In genomic region chr14:50831704-50832130, GRCh38 we compare ENCODE assay signal across 9 cellular contexts. TPM values are rescaled to one million over a fixed set of nuclear protein-coding genes. Genes with fewer than 3 reads are reported as not detected.
DNase-seq lines count a peak whose midpoint lies in the region; ATAC-seq and TF ChIP-seq lines count a peak whose summit lies in the region.
"Had no signal": no experiment of that assay in that cellular context is flagged by ENCODE, and none has a peak within 500 bp of the region (broad histone marks: within the 10 kb centered on the region; RNA-seq: fewer than 3 reads in every experiment).

No MANE protein-coding gene starts in this region.

- H3K36me3 Mint-ChIP-seq in Caco-2 (ENCODE audit: insufficient read depth, unreplicated experiment), result no peaks in the 10 kb centered on the region
- H3K36me3 Mint-ChIP-seq in naive thymus-derived CD8-positive, alpha-beta T cell, result peaks cover 0 to 3% (median 0%) of the 10 kb centered on the region in 3 donors

- ATAC-seq in naive thymus-derived CD8-positive, alpha-beta T cell, result no peak
- no peak for ATAC-seq in HG03439 (IDR thresholded peaks at IDR 0.05; ENCODE audit: unreplicated experiment)
- ATAC-seq in GM19395 (IDR thresholded peaks at IDR 0.05; ENCODE audit: unreplicated experiment), result no peak
- no peak for ATAC-seq in GM18505 (IDR thresholded peaks at IDR 0.05; ENCODE audit: unreplicated experiment)

- peak overlapping the region; percentile 56 to 75 for H3K9ac ChIP-seq in duodenal mucosa (ENCODE audit: low read depth in 1 of 2, low read length in 2 of 2)

- DNase-seq in Caco-2, result no peak
- peak; percentile 59 for DNase-seq in NCI-H526 treated with DMSO at 0.1 percent for 48 hours (lab: John Stamatoyannopoulos, UW)
- no peak for DNase-seq in naive thymus-derived CD8-positive, alpha-beta T cell
- DNase-seq in NCI-H1048 (lab: John Stamatoyannopoulos, UW), result no peak

- TF ChIP-seq POLR2A in GM18505 (IDR thresholded peaks at IDR 0.05; ENCODE audit: borderline replicate concordance, extremely low read depth, insufficient read depth, insufficient read length), result no peak

- H3K9me3 ChIP-seq in Caco-2, result no peaks in the 10 kb centered on the region
- H3K9me3 ChIP-seq in duodenal mucosa (ENCODE audit: control insufficient read depth in 1 of 2, low read length in 2 of 2), result no peaks in the 10 kb centered on the region

- H3K27me3 ChIP-seq in Caco-2 (replicated peaks; ENCODE audit: control insufficient read depth, insufficient read depth, low read length) (peaks cover 7% of the 10 kb centered on the region; the same call in 1 of the 2 replicates), duodenal mucosa (ENCODE audit: control insufficient read depth in 1 of 2, insufficient read depth in 2 of 2, low read length in 2 of 2) (peaks cover 4 to 5% of the 10 kb centered on the region in 2 donors)

- no TSS peak for BruUV-seq in Caco-2 (replicated peaks; lab: Mats Ljungman, UMichigan)

- CTCF ChIA-PET in Caco-2 (lab: Charles Lee), result no interaction called here

- no peaks in the 10 kb centered on the region for H3K9me3 Mint-ChIP-seq in Caco-2 (ENCODE audit: unreplicated experiment)
- no peaks in the 10 kb centered on the region for H3K9me3 Mint-ChIP-seq in naive thymus-derived CD8-positive, alpha-beta T cell

- H3K36me3 ChIP-seq in Caco-2 (ENCODE audit: control insufficient read depth, insufficient read depth, low read length), result no peaks in the 10 kb centered on the region
- H3K36me3 ChIP-seq in duodenal mucosa (ENCODE audit: control insufficient read depth in 1 of 2, insufficient read depth in 2 of 2, low read length in 2 of 2), result no peaks in the 10 kb centered on the region

- H3K4me3 ChIP-seq in Caco-2 (ENCODE audit: low read depth, low read length) (peak overlapping the region; percentile 71), duodenal mucosa (ENCODE audit: low read depth in 1 of 2, low read length in 2 of 2) (peak overlapping the region; percentile 70 to 88)

- H3K4me3 Mint-ChIP-seq in Caco-2 (ENCODE audit: unreplicated experiment), result peak overlapping the region; percentile 66
- H3K4me3 Mint-ChIP-seq in naive thymus-derived CD8-positive, alpha-beta T cell, result peak overlapping the region; percentile 89 to 99 (median 96)

- intact Hi-C loops in Caco-2 (cut with micrococcal nuclease; ENCODE audit: unreplicated experiment), result no loop called here

- POLR2A ChIA-PET in Caco-2 (lab: Charles Lee), result no interaction called here
- POLR2A ChIA-PET in naive thymus-derived CD8-positive, alpha-beta T cell (lab: Charles Lee), result interaction anchor here (0.6 to 4.8 kb wide), 9 partner anchors 11 to 54 kb away, joined by 3 to 79 read pairs (median 15); no protein-coding TSS in a partner anchor

- H3K4me1 ChIP-seq in Caco-2, result peaks cover 33% of the 10 kb centered on the region
- H3K4me1 ChIP-seq in duodenal mucosa (ENCODE audit: control insufficient read depth in 1 of 2, insufficient read depth in 2 of 2, low read length in 2 of 2), result peaks cover 18 to 19% of the 10 kb centered on the region in 2 donors

- H3K27ac Mint-ChIP-seq in Caco-2 (ENCODE audit: unreplicated experiment), result no peak overlapping the region
- peak overlapping the region; percentile 95 to 99 (median 98) for H3K27ac Mint-ChIP-seq in naive thymus-derived CD8-positive, alpha-beta T cell

- peaks cover 24% of the 10 kb centered on the region for H3K27me3 Mint-ChIP-seq in Caco-2 (ENCODE audit: insufficient read depth, unreplicated experiment)
- no peaks in the 10 kb centered on the region for H3K27me3 Mint-ChIP-seq in naive thymus-derived CD8-positive, alpha-beta T cell

- peaks cover 23% of the 10 kb centered on the region for H3K4me1 Mint-ChIP-seq in Caco-2 (ENCODE audit: low read depth, unreplicated experiment)
- peaks cover 38 to 75% (median 68%) of the 10 kb centered on the region in 4 donors for H3K4me1 Mint-ChIP-seq in naive thymus-derived CD8-positive, alpha-beta T cell

- no peak for TF ChIP-seq CTCF in Caco-2 (IDR thresholded peaks at IDR 0.05; ENCODE audit: insufficient read depth in 1 of 2, low read depth in 1 of 2, low read length in 1 of 2, severe bottlenecking in 1 of 2, unreplicated experiment in 1 of 2)

- H3K27ac ChIP-seq in duodenal mucosa (ENCODE audit: low read depth, low read length), result peak overlapping the region; percentile 69

RNA-seq across cellular contexts. Expression of gene NIN, which starts 0.8 kb away (rescaled TPM):
- total RNA-seq in Caco-2 (2022), result 11.2 and 16.9 TPM in 2 replicates
- total RNA-seq in naive thymus-derived CD8-positive, alpha-beta T cell, result 100 to 1,000 TPM; 124 to 137 TPM
- 10 to 100 TPM; 37.1 to 60.2 (median 42.7) TPM for polyA plus RNA-seq in naive thymus-derived CD8-positive, alpha-beta T cell

RNA-seq across cellular contexts. Expression of gene ABHD12B, which starts 40.1 kb away (rescaled TPM):
- not detected in 2 replicates for total RNA-seq in Caco-2 (2022)
- not detected for total RNA-seq in naive thymus-derived CD8-positive, alpha-beta T cell
- not detected for polyA plus RNA-seq in naive thymus-derived CD8-positive, alpha-beta T cell
- total RNA-seq: HT1080 had no signal
